In genomic region chr1:28247603-28248272, GRCh38 we compare ENCODE assay signal across 8 cellular contexts. TPM values are rescaled to one million over a fixed set of nuclear protein-coding genes. Genes with fewer than 3 reads are reported as not detected.
DNase-seq lines count a peak whose midpoint lies in the region; ATAC-seq and TF ChIP-seq lines count a peak whose summit lies in the region.

No MANE protein-coding gene starts in this region.

- TF ChIP-seq CTCF in RWPE2 (IDR thresholded peaks at IDR 0.05; ENCODE audit: poor library complexity, severe bottlenecking) (no peak), epithelial cell of proximal tubule (conservative IDR thresholded peaks at IDR 0.05; ENCODE audit: low read depth, low read length) (no peak), prostate gland (IDR thresholded peaks at IDR 0.05) (no peak)

- H3K9me3 ChIP-seq in RWPE2 (ENCODE audit: severe bottlenecking) (no peaks in the 10 kb centered on the region), prostate gland (no peaks in the 10 kb centered on the region)

- peaks cover 3% of the 10 kb centered on the region; the same call in 1 of the 2 replicates for H3K36me3 ChIP-seq in RWPE2 (ENCODE audit: low read depth)
- no peaks in the 10 kb centered on the region for H3K36me3 ChIP-seq in prostate gland

- H3K4me1 ChIP-seq in RWPE2 (ENCODE audit: insufficient read depth, poor library complexity, severe bottlenecking) (peaks cover 37% of the 10 kb centered on the region), prostate gland (replicated peaks) (peaks cover 4% of the 10 kb centered on the region)

- no peak for TF ChIP-seq POLR2A in prostate gland (IDR thresholded peaks at IDR 0.05)

- ATAC-seq in RWPE2 (ENCODE audit: low read depth) (no peak), HG03520 (IDR thresholded peaks at IDR 0.05; ENCODE audit: unreplicated experiment) (no peak)

- DNase-seq in RWPE2 (ENCODE audit: low spot score) (no peak), epithelial cell of proximal tubule (ENCODE audit: low read depth) (no peak), prostate gland (ENCODE audit: low spot score) (no peak), posterior cingulate gyrus (no peak), NCI-H187 (lab: John Stamatoyannopoulos, UW) (no peak)
- no peak for DNase-seq in stimulated activated CD8-positive, alpha-beta memory T cell treated with anti-CD3 and anti-CD28 coated beads, Interleukin-4, amount 100 ng/mL, for 48 hours

- H3K27me3 ChIP-seq in RWPE2 (ENCODE audit: insufficient read depth, poor library complexity, severe bottlenecking): no peaks in the 10 kb centered on the region
- H3K27me3 ChIP-seq in prostate gland (replicated peaks; ENCODE audit: insufficient read depth): no peaks in the 10 kb centered on the region

- 65% methylated on average over 11 of the region's 11 CpGs for WGBS in prostate gland

- H3K27ac ChIP-seq in RWPE2 (ENCODE audit: poor library complexity, severe bottlenecking) (peak overlapping the region; percentile 86), prostate gland (peak overlapping the region; percentile 82 to 89)

- intact Hi-C loops in prostate gland (cut with DNase I): no loop called here
- intact Hi-C loops in posterior cingulate gyrus (cut with DNase I): loop anchor here (2.0 to 10.0 kb wide), 4 partner anchors 15 to 355 kb away; partner anchors contain the start of genes DNAJC8, MED18 and PHACTR4

- peak overlapping the region; percentile 15; the same call in 1 of the 2 replicates for H3K4me3 ChIP-seq in GM08714 (ENCODE audit: low read length)
- no peak overlapping the region for H3K4me3 ChIP-seq in RWPE2 (ENCODE audit: severe bottlenecking)
- H3K4me3 ChIP-seq in epithelial cell of proximal tubule (ENCODE audit: low read depth, low read length): peak overlapping the region; percentile 28
- peak overlapping the region; percentile 47 to 61 for H3K4me3 ChIP-seq in prostate gland

RNA-seq across cellular contexts. Expression of gene SESN2, which starts 11.6 kb away (rescaled TPM):
- total RNA-seq in epithelial cell of proximal tubule (15.4 and 18.5 TPM in 2 replicates), prostate gland (10 to 100 TPM; 11.2 to 27.5 TPM)

RNA-seq across cellular contexts. Expression of gene ATP5IF1, which starts 11.8 kb away (rescaled TPM):
- total RNA-seq in epithelial cell of proximal tubule (235 and 505 TPM in 2 replicates), prostate gland (100 to 1,000 TPM; 171 to 390 TPM)

RNA-seq across cellular contexts. Expression of gene DNAJC8, which starts 14.9 kb away (rescaled TPM):
- total RNA-seq in epithelial cell of proximal tubule (105 and 120 TPM in 2 replicates), prostate gland (10 to 100 TPM; 43.7 to 60.3 TPM)
